In genomic region chr10:5412277-5412941, GRCh38 we compare ENCODE assay signal across 1 cellular context.
TF ChIP-seq lines count a peak whose summit lies in the region.

A gene with protein sequence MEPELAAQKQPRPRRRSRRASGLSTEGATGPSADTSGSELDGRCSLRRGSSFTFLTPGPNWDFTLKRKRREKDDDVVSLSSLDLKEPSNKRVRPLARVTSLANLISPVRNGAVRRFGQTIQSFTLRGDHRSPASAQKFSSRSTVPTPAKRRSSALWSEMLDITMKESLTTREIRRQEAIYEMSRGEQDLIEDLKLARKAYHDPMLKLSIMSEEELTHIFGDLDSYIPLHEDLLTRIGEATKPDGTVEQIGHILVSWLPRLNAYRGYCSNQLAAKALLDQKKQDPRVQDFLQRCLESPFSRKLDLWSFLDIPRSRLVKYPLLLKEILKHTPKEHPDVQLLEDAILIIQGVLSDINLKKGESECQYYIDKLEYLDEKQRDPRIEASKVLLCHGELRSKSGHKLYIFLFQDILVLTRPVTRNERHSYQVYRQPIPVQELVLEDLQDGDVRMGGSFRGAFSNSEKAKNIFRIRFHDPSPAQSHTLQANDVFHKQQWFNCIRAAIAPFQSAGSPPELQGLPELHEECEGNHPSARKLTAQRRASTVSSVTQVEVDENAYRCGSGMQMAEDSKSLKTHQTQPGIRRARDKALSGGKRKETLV (plus strand): TSS chr10:5412557. CDS start chr10:5412693, 136 bp downstream.

TF ChIP-seq in HepG2, 621 proteins besides CTCF, POLR2A, EP300 and RAD21 (continued from another document):
- no peak for TF ChIP-seq ZBTB2 (CRISPR knock-in tag; IDR thresholded peaks at IDR 0.05; ENCODE audit: low read depth)
- no peak for TF ChIP-seq CENPBD1 (CRISPR knock-in tag; IDR thresholded peaks at IDR 0.05; ENCODE audit: borderline replicate concordance, low read depth)
- TF ChIP-seq KMT2A (CRISPR knock-in tag; IDR thresholded peaks at IDR 0.05): peak; percentile 90
- no peak for TF ChIP-seq THAP11 (CRISPR knock-in tag; IDR thresholded peaks at IDR 0.05)
- TF ChIP-seq ZNF501 (CRISPR knock-in tag; IDR thresholded peaks at IDR 0.05): no peak
- no peak for TF ChIP-seq ZNF788 (CRISPR knock-in tag; IDR thresholded peaks at IDR 0.05; ENCODE audit: borderline replicate concordance)
- TF ChIP-seq ZSCAN22 (CRISPR knock-in tag; IDR thresholded peaks at IDR 0.05): no peak
- no peak for TF ChIP-seq CSRNP2 (CRISPR knock-in tag; conservative IDR thresholded peaks at IDR 0.05; ENCODE audit: low read depth)
- no peak for TF ChIP-seq RBM22 (optimal IDR thresholded peaks at IDR 0.05; ENCODE audit: low read length)
- no peak for TF ChIP-seq RFXANK (CRISPR knock-in tag; IDR thresholded peaks at IDR 0.05)
- TF ChIP-seq ZBTB20 (CRISPR knock-in tag; IDR thresholded peaks at IDR 0.05; ENCODE audit: borderline replicate concordance, low read depth): no peak
- TF ChIP-seq PPARG (CRISPR knock-in tag; conservative IDR thresholded peaks at IDR 0.05): 0 out of 2 replicates have a peak, but pooled peaks have one; percentile 10
- TF ChIP-seq, protein P1, sequence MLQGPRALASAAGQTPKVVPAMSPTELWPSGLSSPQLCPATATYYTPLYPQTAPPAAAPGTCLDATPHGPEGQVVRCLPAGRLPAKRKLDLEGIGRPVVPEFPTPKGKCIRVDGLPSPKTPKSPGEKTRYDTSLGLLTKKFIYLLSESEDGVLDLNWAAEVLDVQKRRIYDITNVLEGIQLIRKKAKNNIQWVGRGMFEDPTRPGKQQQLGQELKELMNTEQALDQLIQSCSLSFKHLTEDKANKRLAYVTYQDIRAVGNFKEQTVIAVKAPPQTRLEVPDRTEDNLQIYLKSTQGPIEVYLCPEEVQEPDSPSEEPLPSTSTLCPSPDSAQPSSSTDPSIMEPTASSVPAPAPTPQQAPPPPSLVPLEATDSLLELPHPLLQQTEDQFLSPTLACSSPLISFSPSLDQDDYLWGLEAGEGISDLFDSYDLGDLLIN (CRISPR knock-in tag; IDR thresholded peaks at IDR 0.05; ENCODE audit: borderline replicate concordance): no peak
- no peak for TF ChIP-seq BRCA1 (CRISPR knock-in tag; IDR thresholded peaks at IDR 0.05)
- TF ChIP-seq, protein P2, sequence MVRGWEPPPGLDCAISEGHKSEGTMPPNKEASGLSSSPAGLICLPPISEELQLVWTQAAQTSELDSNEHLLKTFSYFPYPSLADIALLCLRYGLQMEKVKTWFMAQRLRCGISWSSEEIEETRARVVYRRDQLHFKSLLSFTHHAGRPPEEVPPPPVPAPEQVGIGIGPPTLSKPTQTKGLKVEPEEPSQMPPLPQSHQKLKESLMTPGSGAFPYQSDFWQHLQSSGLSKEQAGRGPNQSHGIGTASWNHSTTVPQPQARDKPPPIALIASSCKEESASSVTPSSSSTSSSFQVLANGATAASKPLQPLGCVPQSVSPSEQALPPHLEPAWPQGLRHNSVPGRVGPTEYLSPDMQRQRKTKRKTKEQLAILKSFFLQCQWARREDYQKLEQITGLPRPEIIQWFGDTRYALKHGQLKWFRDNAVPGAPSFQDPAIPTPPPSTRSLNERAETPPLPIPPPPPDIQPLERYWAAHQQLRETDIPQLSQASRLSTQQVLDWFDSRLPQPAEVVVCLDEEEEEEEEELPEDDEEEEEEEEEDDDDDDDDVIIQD (CRISPR knock-in tag; IDR thresholded peaks at IDR 0.05; ENCODE audit: low read depth): no peak
- no peak for TF ChIP-seq ATRX (CRISPR knock-in tag; IDR thresholded peaks at IDR 0.05; ENCODE audit: borderline replicate concordance)
- TF ChIP-seq, protein P3, sequence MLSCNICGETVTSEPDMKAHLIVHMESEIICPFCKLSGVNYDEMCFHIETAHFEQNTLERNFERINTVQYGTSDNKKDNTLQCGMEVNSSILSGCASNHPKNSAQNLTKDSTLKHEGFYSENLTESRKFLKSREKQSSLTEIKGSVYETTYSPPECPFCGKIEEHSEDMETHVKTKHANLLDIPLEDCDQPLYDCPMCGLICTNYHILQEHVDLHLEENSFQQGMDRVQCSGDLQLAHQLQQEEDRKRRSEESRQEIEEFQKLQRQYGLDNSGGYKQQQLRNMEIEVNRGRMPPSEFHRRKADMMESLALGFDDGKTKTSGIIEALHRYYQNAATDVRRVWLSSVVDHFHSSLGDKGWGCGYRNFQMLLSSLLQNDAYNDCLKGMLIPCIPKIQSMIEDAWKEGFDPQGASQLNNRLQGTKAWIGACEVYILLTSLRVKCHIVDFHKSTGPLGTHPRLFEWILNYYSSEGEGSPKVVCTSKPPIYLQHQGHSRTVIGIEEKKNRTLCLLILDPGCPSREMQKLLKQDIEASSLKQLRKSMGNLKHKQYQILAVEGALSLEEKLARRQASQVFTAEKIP (CRISPR knock-in tag; IDR thresholded peaks at IDR 0.05; ENCODE audit: borderline replicate concordance): no peak
- 0 out of 2 replicates have a peak, but pooled peaks have one; percentile 35 for TF ChIP-seq MTA1 (CRISPR knock-in tag; IDR thresholded peaks at IDR 0.05; ENCODE audit: borderline replicate concordance)
- TF ChIP-seq SNAPC5 (CRISPR knock-in tag; IDR thresholded peaks at IDR 0.05; ENCODE audit: borderline replicate concordance): no peak
- TF ChIP-seq TOE1 (CRISPR knock-in tag; IDR thresholded peaks at IDR 0.05): no peak
- no peak for TF ChIP-seq ETV6 (CRISPR knock-in tag; conservative IDR thresholded peaks at IDR 0.05)
- TF ChIP-seq, protein P4, sequence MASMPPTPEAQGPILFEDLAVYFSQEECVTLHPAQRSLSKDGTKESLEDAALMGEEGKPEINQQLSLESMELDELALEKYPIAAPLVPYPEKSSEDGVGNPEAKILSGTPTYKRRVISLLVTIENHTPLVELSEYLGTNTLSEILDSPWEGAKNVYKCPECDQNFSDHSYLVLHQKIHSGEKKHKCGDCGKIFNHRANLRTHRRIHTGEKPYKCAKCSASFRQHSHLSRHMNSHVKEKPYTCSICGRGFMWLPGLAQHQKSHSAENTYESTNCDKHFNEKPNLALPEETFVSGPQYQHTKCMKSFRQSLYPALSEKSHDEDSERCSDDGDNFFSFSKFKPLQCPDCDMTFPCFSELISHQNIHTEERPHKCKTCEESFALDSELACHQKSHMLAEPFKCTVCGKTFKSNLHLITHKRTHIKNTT (CRISPR knock-in tag; IDR thresholded peaks at IDR 0.05): no peak
- no peak for TF ChIP-seq IRF1 (CRISPR knock-in tag; IDR thresholded peaks at IDR 0.05; ENCODE audit: low read depth)
- no peak for TF ChIP-seq ZMYM2 (CRISPR knock-in tag; IDR thresholded peaks at IDR 0.05)
- TF ChIP-seq, protein P5, sequence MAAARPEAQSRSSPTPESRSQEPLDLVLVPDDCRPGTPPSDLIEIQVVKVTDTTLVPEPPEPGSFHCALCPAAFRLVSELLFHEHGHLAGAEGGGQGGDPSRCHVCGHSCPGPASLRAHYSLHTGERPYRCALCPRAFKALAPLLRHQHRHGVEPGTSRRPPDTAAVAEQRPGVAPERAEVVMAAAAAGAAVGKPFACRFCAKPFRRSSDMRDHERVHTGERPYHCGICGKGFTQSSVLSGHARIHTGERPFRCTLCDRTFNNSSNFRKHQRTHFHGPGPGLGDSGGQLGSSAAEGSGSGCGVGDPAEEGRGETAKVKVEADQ (CRISPR knock-in tag; IDR thresholded peaks at IDR 0.05; ENCODE audit: borderline replicate concordance): no peak
- no peak for TF ChIP-seq MBNL3 (CRISPR knock-in tag; conservative IDR thresholded peaks at IDR 0.05)
- TF ChIP-seq ZNF747 (CRISPR knock-in tag; IDR thresholded peaks at IDR 0.05; ENCODE audit: borderline replicate concordance): no peak
- no peak for TF ChIP-seq KDM1A (CRISPR knock-in tag; IDR thresholded peaks at IDR 0.05)
- TF ChIP-seq ZSCAN31 (CRISPR knock-in tag; IDR thresholded peaks at IDR 0.05; ENCODE audit: low read depth): no peak
- TF ChIP-seq, protein P6, sequence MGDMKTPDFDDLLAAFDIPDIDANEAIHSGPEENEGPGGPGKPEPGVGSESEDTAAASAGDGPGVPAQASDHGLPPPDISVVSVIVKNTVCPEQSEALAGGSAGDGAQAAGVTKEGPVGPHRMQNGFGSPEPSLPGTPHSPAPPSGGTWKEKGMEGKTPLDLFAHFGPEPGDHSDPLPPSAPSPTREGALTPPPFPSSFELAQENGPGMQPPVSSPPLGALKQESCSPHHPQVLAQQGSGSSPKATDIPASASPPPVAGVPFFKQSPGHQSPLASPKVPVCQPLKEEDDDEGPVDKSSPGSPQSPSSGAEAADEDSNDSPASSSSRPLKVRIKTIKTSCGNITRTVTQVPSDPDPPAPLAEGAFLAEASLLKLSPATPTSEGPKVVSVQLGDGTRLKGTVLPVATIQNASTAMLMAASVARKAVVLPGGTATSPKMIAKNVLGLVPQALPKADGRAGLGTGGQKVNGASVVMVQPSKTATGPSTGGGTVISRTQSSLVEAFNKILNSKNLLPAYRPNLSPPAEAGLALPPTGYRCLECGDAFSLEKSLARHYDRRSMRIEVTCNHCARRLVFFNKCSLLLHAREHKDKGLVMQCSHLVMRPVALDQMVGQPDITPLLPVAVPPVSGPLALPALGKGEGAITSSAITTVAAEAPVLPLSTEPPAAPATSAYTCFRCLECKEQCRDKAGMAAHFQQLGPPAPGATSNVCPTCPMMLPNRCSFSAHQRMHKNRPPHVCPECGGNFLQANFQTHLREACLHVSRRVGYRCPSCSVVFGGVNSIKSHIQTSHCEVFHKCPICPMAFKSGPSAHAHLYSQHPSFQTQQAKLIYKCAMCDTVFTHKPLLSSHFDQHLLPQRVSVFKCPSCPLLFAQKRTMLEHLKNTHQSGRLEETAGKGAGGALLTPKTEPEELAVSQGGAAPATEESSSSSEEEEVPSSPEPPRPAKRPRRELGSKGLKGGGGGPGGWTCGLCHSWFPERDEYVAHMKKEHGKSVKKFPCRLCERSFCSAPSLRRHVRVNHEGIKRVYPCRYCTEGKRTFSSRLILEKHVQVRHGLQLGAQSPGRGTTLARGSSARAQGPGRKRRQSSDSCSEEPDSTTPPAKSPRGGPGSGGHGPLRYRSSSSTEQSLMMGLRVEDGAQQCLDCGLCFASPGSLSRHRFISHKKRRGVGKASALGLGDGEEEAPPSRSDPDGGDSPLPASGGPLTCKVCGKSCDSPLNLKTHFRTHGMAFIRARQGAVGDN (CRISPR knock-in tag; IDR thresholded peaks at IDR 0.05): peak; percentile 81
- TF ChIP-seq ZSCAN12 (CRISPR knock-in tag; IDR thresholded peaks at IDR 0.05): no peak
- no peak for TF ChIP-seq ZNF552 (CRISPR knock-in tag; IDR thresholded peaks at IDR 0.05; ENCODE audit: borderline replicate concordance)
- no peak for TF ChIP-seq ZFP37 (CRISPR knock-in tag; IDR thresholded peaks at IDR 0.05; ENCODE audit: borderline replicate concordance)
- TF ChIP-seq ELF1 (CRISPR knock-in tag; IDR thresholded peaks at IDR 0.05): 0 out of 2 replicates have a peak, but pooled peaks have one; percentile 38
- no peak for TF ChIP-seq RBM39 (IDR thresholded peaks at IDR 0.05; ENCODE audit: low read depth, low read length, poor library complexity, severe bottlenecking)
- TF ChIP-seq NFIC (IDR thresholded peaks at IDR 0.05; ENCODE audit: low read length): no peak
- TF ChIP-seq TBX2 (CRISPR knock-in tag; IDR thresholded peaks at IDR 0.05; ENCODE audit: borderline replicate concordance): no peak
- TF ChIP-seq KDM4B (CRISPR knock-in tag; IDR thresholded peaks at IDR 0.05): no peak
- TF ChIP-seq NPAS2 (CRISPR knock-in tag; IDR thresholded peaks at IDR 0.05; ENCODE audit: borderline replicate concordance): no peak
